Comparison of ENCODE assay signal across 7 cellular contexts in genomic region chr1:72186733-72187307, GRCh38.
DNase-seq lines count a peak whose midpoint lies in the region; ATAC-seq, FAIRE-seq and TF ChIP-seq lines count a peak whose summit lies in the region.

No MANE protein-coding gene starts in this region.

- intact Hi-C loops in endothelial cell of umbilical vein (cut with micrococcal nuclease), result loop anchor here (1.0 to 10.0 kb wide), 4 partner anchors 97 to 1488 kb away; no protein-coding TSS in a partner anchor

- no peak overlapping the region for H3K9ac ChIP-seq in endothelial cell of umbilical vein (replicated peaks; ENCODE audit: extremely low read depth, insufficient read depth, low read length)

- no peak overlapping the region for H3K4me3 ChIP-seq in endothelial cell of umbilical vein (replicated peaks in 1 of 3; ENCODE audit: insufficient read depth in 1 of 3, low read depth in 1 of 3, low read length in 3 of 3)

- FAIRE-seq in endothelial cell of umbilical vein (lab: Jason Lieb, UNC), result no peak

- no peaks in the 10 kb centered on the region for H3K36me3 ChIP-seq in endothelial cell of umbilical vein (ENCODE audit: control insufficient read depth in 2 of 2, extremely low read depth in 1 of 2, insufficient read depth in 2 of 2, low read length in 2 of 2)

- CTCF ChIA-PET in endothelial cell of umbilical vein (lab: Charles Lee), result interaction anchor here (0.8 to 2.8 kb wide), 14 partner anchors 9 to 1488 kb away, joined by 3 to 9 read pairs (median 5); partner anchors contain the start of gene NEGR1

- H3K9me3 ChIP-seq in endothelial cell of umbilical vein (replicated peaks; ENCODE audit: control insufficient read depth, insufficient read depth, low read length), result no peaks in the 10 kb centered on the region

- POLR2A ChIA-PET in endothelial cell of umbilical vein (lab: Charles Lee), result no interaction called here

- no peaks in the 10 kb centered on the region for H3K4me1 ChIP-seq in endothelial cell of umbilical vein (ENCODE audit: control insufficient read depth, extremely low read depth, insufficient read depth, low read length)

- no peaks in the 10 kb centered on the region for H3K27me3 ChIP-seq in endothelial cell of umbilical vein (ENCODE audit: control insufficient read depth in 2 of 2, insufficient read depth in 2 of 2, low read length in 2 of 2)

- TF ChIP-seq CTCF in GM12872 (IDR thresholded peaks at IDR 0.05; ENCODE audit: insufficient read depth, low read depth, low read length), result 0 out of 3 replicates have a peak, but pooled peaks have one; percentile 6
- TF ChIP-seq CTCF in endothelial cell of umbilical vein (IDR thresholded peaks at IDR 0.05; ENCODE audit: extremely low read depth in 1 of 2, insufficient read depth in 1 of 2, low read depth in 1 of 2, low read length in 2 of 2), result peak; percentile 25 to 48

- dilution Hi-C loops in endothelial cell of umbilical vein (cut with MboI; ENCODE audit: extremely low pct_ligation_motif_present, low sequenced_read_pairs), result no loop called here

- TF ChIP-seq POLR2A in endothelial cell of umbilical vein (IDR thresholded peaks at IDR 0.05; ENCODE audit: low read depth, low read length), result no peak

- no peak overlapping the region for H2AFZ ChIP-seq in endothelial cell of umbilical vein (ENCODE audit: low read depth, low read length)

- H3K79me2 ChIP-seq in endothelial cell of umbilical vein (ENCODE audit: control insufficient read depth, insufficient read depth, low read length), result no peaks in the 10 kb centered on the region

- H3K27ac ChIP-seq in endothelial cell of umbilical vein (ENCODE audit: insufficient read depth, low read depth, low read length), result no peak overlapping the region

- BruUV-seq in endothelial cell of umbilical vein (replicated peaks; lab: Mats Ljungman, UMichigan), result no TSS peak

- no peaks in the 10 kb centered on the region for H4K20me1 ChIP-seq in endothelial cell of umbilical vein (replicated peaks; ENCODE audit: control insufficient read depth, extremely low read depth, insufficient read depth, low read length)

- H3K4me2 ChIP-seq in endothelial cell of umbilical vein (ENCODE audit: insufficient read depth, low read length), result no peak overlapping the region

- no peaks in the 10 kb centered on the region for H3K9me1 ChIP-seq in endothelial cell of umbilical vein (replicated peaks; ENCODE audit: control insufficient read depth, extremely low read depth, insufficient read depth, low read length)

- ATAC-seq in GM21529 (IDR thresholded peaks at IDR 0.05; ENCODE audit: unreplicated experiment) (no peak), GM18867 (IDR thresholded peaks at IDR 0.05; ENCODE audit: unreplicated experiment) (no peak)

- DNase-seq in NCI-H460 (ENCODE audit: extremely low read depth, low read depth) (peak; percentile 6), endothelial cell of umbilical vein (ENCODE audit: low read depth, low spot score) (peak; percentile 51), putamen (ENCODE audit: low spot score) (peak; percentile 26), HuH-7 (ENCODE audit: low spot score) (no peak)

TF ChIP-seq in endothelial cell of umbilical vein, 7 proteins besides CTCF, POLR2A, EP300 and RAD21:
- no peak for TF ChIP-seq MYC (IDR thresholded peaks at IDR 0.05; ENCODE audit: low read depth, low read length)
- no peak for TF ChIP-seq JUN (IDR thresholded peaks at IDR 0.05; ENCODE audit: borderline replicate concordance, insufficient read depth, insufficient read length, low read depth)
- no peak for TF ChIP-seq MAX (IDR thresholded peaks at IDR 0.05; ENCODE audit: insufficient read depth, insufficient read length)
- TF ChIP-seq POLR2AphosphoS5 (IDR thresholded peaks at IDR 0.05; ENCODE audit: insufficient read depth, low read depth, low read length), result no peak
- TF ChIP-seq FOS (IDR thresholded peaks at IDR 0.05; ENCODE audit: borderline replicate concordance, insufficient read depth, low read length), result no peak
- TF ChIP-seq EZH2 (IDR thresholded peaks at IDR 0.05; ENCODE audit: borderline replicate concordance, low read depth, low read length, severe bottlenecking), result no peak
- TF ChIP-seq GATA2 (IDR thresholded peaks at IDR 0.05; ENCODE audit: insufficient read depth, insufficient read length, low read depth, low read length), result no peak
